27 cellular contexts compared by ENCODE assay signal in genomic region chr3:101548527-101549105, GRCh38. TPM values are rescaled to one million over a fixed set of nuclear protein-coding genes. Genes with fewer than 3 reads are reported as not detected.
A peak's percentile ranks its signal among the peaks of the same experiment; 100 is the strongest.
DNase-seq lines count a peak whose midpoint lies in the region; ATAC-seq and TF ChIP-seq lines count a peak whose summit lies in the region.
"Had no signal": no experiment of that assay in that cellular context is flagged by ENCODE, and none has a peak within 500 bp of the region (broad histone marks: within the 10 kb centered on the region; RNA-seq: fewer than 3 reads in every experiment).

No MANE protein-coding gene starts in this region.

- no peaks in the 10 kb centered on the region for H3K9me3 ChIP-seq in heart right ventricle
- H3K9me3 ChIP-seq: BE2C, HAP-1 had no signal

- H3K9me3 Mint-ChIP-seq in activated T-cell treated with anti-CD3 and anti-CD28 coated beads, Interleukin-2, amount 50 U/mL, for 72 hours, result no peaks in the 10 kb centered on the region
- H3K9me3 Mint-ChIP-seq in T-cell, result no peaks in the 10 kb centered on the region
- H3K9me3 Mint-ChIP-seq in central memory CD8-positive, alpha-beta T cell, result no peaks in the 10 kb centered on the region

- H3K4me3 ChIP-seq in heart right ventricle, result no peak overlapping the region
- H3K4me3 ChIP-seq: GM23338, HAP-1, K562, SK-N-MC had no signal

- no peaks in the 10 kb centered on the region for H3K36me3 ChIP-seq in heart right ventricle
- H3K36me3 ChIP-seq: BE2C, HAP-1 had no signal

- intact Hi-C loops in heart right ventricle (cut with DNase I), result no loop called here

- TF ChIP-seq CTCF in heart right ventricle (IDR thresholded peaks at IDR 0.05), result no peak

- H3K4me1 ChIP-seq in heart right ventricle, result no peaks in the 10 kb centered on the region
- H3K4me1 ChIP-seq: BE2C had no signal

- DNase-seq in activated T-cell treated with anti-CD3 and anti-CD28 coated beads, Interleukin-2, amount 50 U/mL, for 72 hours, result no peak
- DNase-seq in activated T-cell treated with anti-CD3 and anti-CD28 coated beads, Interleukin-2, amount 50 U/mL, for 48 hours, result no peak
- DNase-seq in T-cell (no peak), NCI-H774 (lab: John Stamatoyannopoulos, UW) (no peak), T-helper 9 cell (no peak), heart right ventricle (no peak)
- no peak for DNase-seq in central memory CD8-positive, alpha-beta T cell (ENCODE audit: low spot score in 2 of 2)
- no peak for DNase-seq in effector CD8-positive, alpha-beta T cell (lab: John Stamatoyannopoulos, UW)
- DNase-seq: 8988T, ACHN, BE2C, COR-L47, HFFc6, Kasumi-1, NCI-H1105, NCI-H1436 treated with DMSO at 0.1 percent for 48 hours, NCI-H187 treated with DMSO at 0.1 percent for 48 hours, NCI-H2107, NCI-H526 treated with DMSO at 0.1 percent for 48 hours, SHP77 treated with DMSO at 0.1 percent for 48 hours had no signal

- peak in 1 of 2 donors; percentile 28 for ATAC-seq in activated T-cell treated with anti-CD3 and anti-CD28 coated beads, Interleukin-2, amount 50 U/mL, for 72 hours (replicated peaks in 1 of 2)
- ATAC-seq in T-cell (replicated peaks in 1 of 4) (peak in 1 of 4 experiments; percentile 45), heart right ventricle (no peak)
- no peak for ATAC-seq in central memory CD8-positive, alpha-beta T cell (replicated peaks; ENCODE audit: extremely low read depth, poor library complexity, severe bottlenecking)
- ATAC-seq: GM23338, K562, Panc1 had no signal

- CTCF ChIA-PET in T-cell (lab: Charles Lee), result interaction anchor here in 1 of 2 donors (0.9 kb wide), 1 partner anchor 25 kb away, joined by 3 read pairs; the partner anchor contains the start of gene PCNP

- POLR2A ChIA-PET in T-cell (lab: Charles Lee), result interaction anchor here (0.5 to 0.6 kb wide), 2 partner anchors 12 to 21 kb away, joined by 3 to 11 read pairs; no protein-coding TSS in a partner anchor

- peaks cover 18% of the 10 kb centered on the region for H3K4me1 Mint-ChIP-seq in activated T-cell treated with anti-CD3 and anti-CD28 coated beads, Interleukin-2, amount 50 U/mL, for 72 hours (ENCODE audit: low read depth)
- peaks cover 18 to 27% (median 24%) of the 10 kb centered on the region in 3 donors for H3K4me1 Mint-ChIP-seq in T-cell
- peaks cover under 1% of the 10 kb centered on the region for H3K4me1 Mint-ChIP-seq in central memory CD8-positive, alpha-beta T cell

- H3K27me3 Mint-ChIP-seq in activated T-cell treated with anti-CD3 and anti-CD28 coated beads, Interleukin-2, amount 50 U/mL, for 72 hours (ENCODE audit: low read depth), result no peaks in the 10 kb centered on the region
- no peaks in the 10 kb centered on the region for H3K27me3 Mint-ChIP-seq in T-cell
- H3K27me3 Mint-ChIP-seq in central memory CD8-positive, alpha-beta T cell, result no peaks in the 10 kb centered on the region

- WGBS in heart right ventricle, 2 donors, result 66 to 72% methylated on average over 2 of the region's 2 CpGs

- H3K27ac Mint-ChIP-seq in activated T-cell treated with anti-CD3 and anti-CD28 coated beads, Interleukin-2, amount 50 U/mL, for 72 hours, result peak overlapping the region; percentile 13
- peak overlapping the region; percentile 57 to 83 for H3K27ac Mint-ChIP-seq in T-cell
- peak overlapping the region; percentile 27 for H3K27ac Mint-ChIP-seq in central memory CD8-positive, alpha-beta T cell (ENCODE audit: low read depth)
- H3K27ac Mint-ChIP-seq: CD14-positive monocyte, GM23338, HFFc6 had no signal

- no peaks in the 10 kb centered on the region for H3K36me3 Mint-ChIP-seq in activated T-cell treated with anti-CD3 and anti-CD28 coated beads, Interleukin-2, amount 50 U/mL, for 72 hours (ENCODE audit: insufficient read depth in 2 of 2)
- no peaks in the 10 kb centered on the region for H3K36me3 Mint-ChIP-seq in T-cell
- H3K36me3 Mint-ChIP-seq in central memory CD8-positive, alpha-beta T cell (ENCODE audit: insufficient read depth), result no peaks in the 10 kb centered on the region
- H3K36me3 Mint-ChIP-seq: CD14-positive monocyte had no signal

- H3K27me3 ChIP-seq in heart right ventricle, result no peaks in the 10 kb centered on the region
- H3K27me3 ChIP-seq: BE2C had no signal

- no peak overlapping the region for H3K4me3 Mint-ChIP-seq in activated T-cell treated with anti-CD3 and anti-CD28 coated beads, Interleukin-2, amount 50 U/mL, for 72 hours
- no peak overlapping the region for H3K4me3 Mint-ChIP-seq in T-cell
- H3K4me3 Mint-ChIP-seq in central memory CD8-positive, alpha-beta T cell, result no peak overlapping the region
- H3K4me3 Mint-ChIP-seq: CD14-positive monocyte, GM23338, HFFc6 had no signal

- no peak overlapping the region for H3K27ac ChIP-seq in heart right ventricle
- H3K27ac ChIP-seq: RWPE1, SK-N-MC had no signal

RNA-seq across cellular contexts. Expression of gene TRMT10C, which starts 13.1 kb away (rescaled TPM):
- 10 to 100 TPM; 19.3 to 22.0 TPM for total RNA-seq in activated T-cell treated with anti-CD3 and anti-CD28 coated beads, Interleukin-2, amount 50 U/mL, for 72 hours
- 10 to 100 TPM; 21.4 to 33.3 (median 22.2) TPM for total RNA-seq in T-cell
- 10 to 100 TPM; 20.9 to 29.7 (median 24.5) TPM for total RNA-seq in heart right ventricle
- polyA plus RNA-seq in heart right ventricle, result 10 to 100 TPM; 16.5 to 20.1 TPM

RNA-seq across cellular contexts. Expression of gene PCNP, which starts 25.4 kb away (rescaled TPM):
- total RNA-seq in activated T-cell treated with anti-CD3 and anti-CD28 coated beads, Interleukin-2, amount 50 U/mL, for 72 hours, result 100 to 1,000 TPM; 211 to 242 TPM
- total RNA-seq in T-cell (100 to 1,000 TPM; 126 to 158 (median 151) TPM), heart right ventricle (100 to 1,000 TPM; 114 to 145 (median 124) TPM)
- 10 to 100 TPM; 64.3 to 72.2 TPM for polyA plus RNA-seq in heart right ventricle

RNA-seq across cellular contexts. Expression of gene SENP7, which starts 35.6 kb away (rescaled TPM):
- 10 to 100 TPM; 26.9 to 27.1 TPM for total RNA-seq in activated T-cell treated with anti-CD3 and anti-CD28 coated beads, Interleukin-2, amount 50 U/mL, for 72 hours
- 10 to 100 TPM; 45.8 to 55.9 (median 48.6) TPM for total RNA-seq in T-cell
- 10 to 100 TPM in 5 of 10 donors, 1 to 10 TPM in 5; 8.5 to 11.1 (median 10.0) TPM for total RNA-seq in heart right ventricle
- 10 to 100 TPM in 1 of 2 donors, 1 to 10 TPM in 1; 3.6 to 18.9 TPM for polyA plus RNA-seq in heart right ventricle

Comparison
In these comparisons a context has a peak if more than half of its experiments do, and no peak if none do; other contexts are left out.
1. H3K27ac Mint-ChIP-seq: peak in every context shown above with its lines; median percentile 70 in T-cell; 27 in central memory CD8-positive, alpha-beta T cell; 13 in activated T-cell treated with anti-CD3 and anti-CD28 coated beads, Interleukin-2, amount 50 U/mL, for 72 hours.